In genomic region chr6:52098649-52099184, GRCh38 we compare ENCODE assay signal across 18 cellular contexts. TPM values are rescaled to one million over a fixed set of nuclear protein-coding genes. Genes with fewer than 3 reads are reported as not detected.
DNase-seq lines count a peak whose midpoint lies in the region; FAIRE-seq and TF ChIP-seq lines count a peak whose summit lies in the region.
"Had no signal": no experiment of that assay in that cellular context is flagged by ENCODE, and none has a peak within 500 bp of the region (broad histone marks: within the 10 kb centered on the region; RNA-seq: fewer than 3 reads in every experiment).

No MANE protein-coding gene starts in this region.

- 76% methylated on average over 1 of the region's 1 CpG for WGBS in esophagus muscularis mucosa
- WGBS in adrenal gland, 4 donors: 42 to 65% (median 54%) methylated on average over 1 of the region's 1 CpG

- H3K27me3 ChIP-seq in esophagus muscularis mucosa: no peaks in the 10 kb centered on the region
- H3K27me3 ChIP-seq in adrenal gland: no peaks in the 10 kb centered on the region

- H3K4me1 ChIP-seq in esophagus muscularis mucosa (no peaks in the 10 kb centered on the region), adrenal gland (replicated peaks in 1 of 2) (no peaks in the 10 kb centered on the region)

- H3K9me3 ChIP-seq in esophagus muscularis mucosa (no peaks in the 10 kb centered on the region), adrenal gland (replicated peaks in 1 of 3) (no peaks in the 10 kb centered on the region)

- H3K4me3 ChIP-seq in NB4 (ENCODE audit: low read depth, low read length): no peak overlapping the region
- no peak overlapping the region for H3K4me3 ChIP-seq in esophagus muscularis mucosa
- no peak overlapping the region for H3K4me3 ChIP-seq in adrenal gland

- intact Hi-C loops in esophagus muscularis mucosa (cut with DNase I) (no loop called here), adrenal gland (cut with DNase I) (no loop called here)

- FAIRE-seq in GM12892 (lab: Jason Lieb, UNC): no peak
- FAIRE-seq: GM18507, keratinocyte had no signal

- H3K36me3 ChIP-seq in esophagus muscularis mucosa (no peaks in the 10 kb centered on the region), adrenal gland (replicated peaks in 1 of 2) (no peaks in the 10 kb centered on the region)

- H3K27ac ChIP-seq in esophagus muscularis mucosa (replicated peaks in 1 of 4) (no peak overlapping the region), adrenal gland (no peak overlapping the region)

- TF ChIP-seq POLR2A in NB4 (IDR thresholded peaks at IDR 0.05; ENCODE audit: extremely low read depth, insufficient read length) (no peak), esophagus muscularis mucosa (IDR thresholded peaks at IDR 0.05; ENCODE audit: low read depth) (no peak), adrenal gland (IDR thresholded peaks at IDR 0.05) (no peak), GM12892 (IDR thresholded peaks at IDR 0.05; ENCODE audit: low read depth, low read length) (no peak)

- no peak for TF ChIP-seq CTCF in NB4 (IDR thresholded peaks at IDR 0.05; ENCODE audit: low read depth, low read length)
- TF ChIP-seq CTCF in esophagus muscularis mucosa (IDR thresholded peaks at IDR 0.05): peak in 2 of 3 experiments; percentile 8 to 12
- TF ChIP-seq CTCF in adrenal gland (IDR thresholded peaks at IDR 0.05): no peak

- TF ChIP-seq EP300 in esophagus muscularis mucosa (IDR thresholded peaks at IDR 0.05): no peak

- DNase-seq in stimulated activated CD4-positive, alpha-beta T cell treated with anti-CD3 and anti-CD28 coated beads, Interleukin-4, amount 100 ng/mL, for 24 hours: peak; percentile 6
- no peak for DNase-seq in stimulated activated CD4-positive, alpha-beta T cell treated with anti-CD3 and anti-CD28 coated beads, Interleukin-2, amount 100 ng/mL, for 24 hours
- DNase-seq in NB4 (ENCODE audit: low read depth) (peak; percentile 8), esophagus muscularis mucosa (ENCODE audit: extremely low spot score) (no peak), adrenal gland (no peak), GM12892 (ENCODE audit: insufficient read length) (no peak), HuH-7.5 (ENCODE audit: low spot score) (no peak), NCI-H2196 treated with DMSO at 0.1 percent for 48 hours (lab: John Stamatoyannopoulos, UW; ENCODE audit: unreplicated experiment) (no peak)
- DNase-seq: activated CD4-positive, alpha-beta T cell treated with anti-CD3 and anti-CD28 coated beads for 1 hour; activated naive CD4-positive, alpha-beta T cell treated with anti-CD3 and anti-CD28 coated beads for 36 hours; HCEC 1CT; mesendoderm; NCI-H2227 treated with DMSO at 0.1 percent for 48 hours; NK-92 treated with Interleukin-12 subunit alpha and Interleukin-12 subunit beta, amount 100 ng/mL, for 24 hours; Right ventricle myocardium superior had no signal

RNA-seq across cellular contexts. Expression of gene PKHD1, which starts 11.3 kb away (rescaled TPM):
- under 1 TPM in 1 of 4 donors, not detected in 3; under 0.01 TPM for total RNA-seq in esophagus muscularis mucosa
- under 1 TPM in 5 of 8 donors, not detected in 3; 0.04 to 0.14 (median 0.13) TPM for total RNA-seq in adrenal gland
- under 1 TPM; 0.03 to 0.22 (median 0.08) TPM for polyA plus RNA-seq in adrenal gland
- polyA plus RNA-seq in GM12892 (2012; ENCODE audit: missing spikeins): 0.02 TPM
- total RNA-seq: activated naive CD4-positive, alpha-beta T cell treated with anti-CD3 and anti-CD28 coated beads for 36 hours; dermis microvascular lymphatic vessel endothelial cell; Right ventricle myocardium superior had no signal

Comparison
In these comparisons a context has a peak if more than half of its experiments do, and no peak if none do; other contexts are left out.
1. DNase-seq: peak in stimulated activated CD4-positive, alpha-beta T cell treated with anti-CD3 and anti-CD28 coated beads, Interleukin-4, amount 100 ng/mL, for 24 hours (single experiment) and NB4 (single experiment); none in stimulated activated CD4-positive, alpha-beta T cell treated with anti-CD3 and anti-CD28 coated beads, Interleukin-2, amount 100 ng/mL, for 24 hours (0 of 2), esophagus muscularis mucosa (single experiment), adrenal gland (0 of 7), GM12892 (single experiment), HuH-7.5 (single experiment) and NCI-H2196 treated with DMSO at 0.1 percent for 48 hours (single experiment).
2. CTCF ChIP-seq: peak in esophagus muscularis mucosa (2 of 3); none in NB4 (single experiment) and adrenal gland (0 of 6).